17 cellular contexts compared by ENCODE assay signal in the genomic region with DNA sequence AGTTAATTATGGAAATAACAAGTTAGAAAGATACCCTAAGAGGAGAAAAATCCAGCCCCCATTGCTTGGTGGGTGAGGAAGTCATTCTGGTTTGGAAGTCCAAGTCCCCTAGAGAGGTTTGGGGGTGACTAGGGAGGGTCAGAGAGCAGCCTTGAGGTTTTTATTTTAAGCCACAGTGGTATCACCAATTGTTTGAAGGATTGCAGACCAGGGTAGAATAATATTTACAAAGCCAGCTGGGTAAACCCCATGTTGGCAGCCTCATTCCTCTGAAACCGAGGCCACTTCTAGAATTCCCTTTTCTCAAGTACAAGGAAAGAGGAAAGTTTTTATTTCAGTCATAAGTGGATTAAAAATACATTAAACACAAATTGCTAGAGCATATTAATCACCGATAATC.
"Had no signal": no experiment of that assay in that cellular context is flagged by ENCODE, and none has a peak within 500 bp of the region (broad histone marks: within the 10 kb centered on the region; RNA-seq: fewer than 3 reads in every experiment).

No MANE protein-coding gene starts in this region.

- H3K9me3 Mint-ChIP-seq: activated T-cell treated with anti-CD3 and anti-CD28 coated beads, Interleukin-2, amount 50 U/mL, for 4 hours had no signal

- H3K4me1 ChIP-seq: breast epithelium, left ventricle myocardium inferior, right atrium auricular region had no signal

- H3K36me3 Mint-ChIP-seq: activated naive CD8-positive, alpha-beta T cell had no signal

- H3K9me3 ChIP-seq: breast epithelium, left ventricle myocardium inferior, right atrium auricular region had no signal

- H3K4me1 Mint-ChIP-seq: T-helper 17 cell had no signal

- H3K4me3 Mint-ChIP-seq: activated naive CD8-positive, alpha-beta T cell; activated T-cell treated with anti-CD3 and anti-CD28 coated beads, Interleukin-2, amount 50 U/mL, for 4 hours; neural crest cell; T-helper 17 cell had no signal

- H3K4me2 ChIP-seq: smooth muscle cell had no signal

- H3K27ac ChIP-seq: breast epithelium, left ventricle myocardium inferior, right atrium auricular region had no signal

- H3K4me3 ChIP-seq: breast epithelium, left ventricle myocardium inferior, right atrium auricular region, smooth muscle cell had no signal

- ATAC-seq: activated CD4-positive, CD25-positive, alpha-beta regulatory T cell treated with anti-CD3 and anti-CD28 coated beads, Interleukin-2, amount 50 U/mL, for 24 hours; activated T-cell treated with anti-CD3 and anti-CD28 coated beads, Interleukin-2, amount 50 U/mL, for 4 hours; SK-N-SH treated with all-trans-retinoic acid at 6 μM for 48 hours; T-helper 17 cell had no signal

- H3K27ac Mint-ChIP-seq: activated naive CD8-positive, alpha-beta T cell; T-helper 17 cell had no signal

- H3K36me3 ChIP-seq: breast epithelium, left ventricle myocardium inferior, right atrium auricular region had no signal

- DNase-seq: activated CD4-positive, alpha-beta T cell treated with anti-CD3 and anti-CD28 coated beads, Interleukin-2, amount 50 U/mL, for 4 hours; activated gamma-delta T cell; activated T-cell treated with anti-CD3 and anti-CD28 coated beads, Interleukin-2, amount 50 U/mL, for 4 hours; amygdala; foreskin melanocyte; head of caudate nucleus; left ventricle myocardium inferior; mesendoderm; T-helper 17 cell; trophoblast cell had no signal

- H3K27me3 ChIP-seq: breast epithelium, right atrium auricular region had no signal
